26 cellular contexts compared by ENCODE assay signal in genomic region chr3:62371032-62371734, GRCh38. TPM values are rescaled to one million over a fixed set of nuclear protein-coding genes. Genes with fewer than 3 reads are reported as not detected.
A peak's percentile ranks its signal among the peaks of the same experiment; 100 is the strongest.
DNase-seq lines count a peak whose midpoint lies in the region; ATAC-seq and TF ChIP-seq lines count a peak whose summit lies in the region.
"Had no signal": no experiment of that assay in that cellular context is flagged by ENCODE, and none has a peak within 500 bp of the region (broad histone marks: within the 10 kb centered on the region; RNA-seq: fewer than 3 reads in every experiment).

No MANE protein-coding gene starts in this region.

- 6 to 12% (median 8%) methylated on average over 39 to 44 of the region's 44 CpGs for WGBS in stomach, 5 donors

- DNase-seq in activated T-cell treated with anti-CD3 and anti-CD28 coated beads, Interleukin-2, amount 50 U/mL, for 72 hours = no peak
- no peak for DNase-seq in activated T-cell treated with anti-CD3 and anti-CD28 coated beads, Interleukin-2, amount 50 U/mL, for 4 hours
- DNase-seq in activated naive CD8-positive, alpha-beta T cell treated with anti-CD3 and anti-CD28 coated beads, Interleukin-2, amount 10 ng/mL, durations not matched to agents 7 days and 5 days = peak; percentile 35
- no peak for DNase-seq in stimulated activated CD4-positive, alpha-beta T cell treated with anti-CD3 and anti-CD28 coated beads, Interleukin-12 subunit alpha, Interleukin-12 subunit beta, amount 100 ng/mL, for 4 hours
- DNase-seq in KBM-7 (no peak), stomach (no peak)
- DNase-seq: activated CD4-positive, alpha-beta T cell treated with anti-CD3 and anti-CD28 coated beads for 48 hours; activated T-cell treated with anti-CD3 and anti-CD28 coated beads, Interleukin-2, amount 50 U/mL, for 1 hour; CD4-positive, alpha-beta T cell; gastrocnemius medialis; HFFc6; KG1; NCI-H1694 treated with DMSO at 0.1 percent for 48 hours; NCI-H748 treated with DMSO at 0.1 percent for 48 hours; ovary; stimulated activated naive CD4-positive, alpha-beta T cell; tibial artery had no signal

- H3K4me1 Mint-ChIP-seq in activated T-cell treated with anti-CD3 and anti-CD28 coated beads, Interleukin-2, amount 50 U/mL, for 72 hours (ENCODE audit: low read depth) = peaks cover 9% of the 10 kb centered on the region
- peaks cover 8% of the 10 kb centered on the region for H3K4me1 Mint-ChIP-seq in activated T-cell treated with anti-CD3 and anti-CD28 coated beads, Interleukin-2, amount 50 U/mL, for 4 hours (ENCODE audit: low read depth)
- peaks cover 10% of the 10 kb centered on the region for H3K4me1 Mint-ChIP-seq in activated naive CD8-positive, alpha-beta T cell treated with anti-CD3 and anti-CD28 coated beads, Interleukin-2, amount 10 ng/mL, durations not matched to agents 7 days and 5 days

- in situ Hi-C loops in KBM-7 (cut with MboI; ENCODE audit: low pct_unique_long_range_greater_than_20kb, low sequenced_read_pairs) = no loop called here

- H3K4me2 ChIP-seq in skeletal muscle satellite cell (ENCODE audit: low read length) = peak overlapping the region; percentile 32

- no peak for TF ChIP-seq POLR2A in stomach (IDR thresholded peaks at IDR 0.05)

- POLR2A ChIA-PET in activated naive CD8-positive, alpha-beta T cell treated with anti-CD3 and anti-CD28 coated beads, Interleukin-2, amount 10 ng/mL, durations not matched to agents 7 days and 5 days (lab: Charles Lee) = no interaction called here

- H3K27me3 Mint-ChIP-seq in activated T-cell treated with anti-CD3 and anti-CD28 coated beads, Interleukin-2, amount 50 U/mL, for 72 hours (ENCODE audit: low read depth) = peaks cover 78% of the 10 kb centered on the region
- peaks cover 87% of the 10 kb centered on the region for H3K27me3 Mint-ChIP-seq in activated T-cell treated with anti-CD3 and anti-CD28 coated beads, Interleukin-2, amount 50 U/mL, for 4 hours (ENCODE audit: low read depth)
- H3K27me3 Mint-ChIP-seq in activated naive CD8-positive, alpha-beta T cell treated with anti-CD3 and anti-CD28 coated beads, Interleukin-2, amount 10 ng/mL, durations not matched to agents 7 days and 5 days = peaks cover 87% of the 10 kb centered on the region

- no peak for ATAC-seq in activated T-cell treated with anti-CD3 and anti-CD28 coated beads, Interleukin-2, amount 50 U/mL, for 72 hours (replicated peaks in 1 of 2)
- ATAC-seq in activated T-cell treated with anti-CD3 and anti-CD28 coated beads, Interleukin-2, amount 50 U/mL, for 4 hours = no peak
- no peak for ATAC-seq in activated naive CD8-positive, alpha-beta T cell treated with anti-CD3 and anti-CD28 coated beads, Interleukin-2, amount 10 ng/mL, durations not matched to agents 7 days and 5 days (ENCODE audit: low read depth)
- ATAC-seq: gastrocnemius medialis, Panc1, sciatic nerve had no signal

- H3K9ac ChIP-seq in iPS-18a (ENCODE audit: low read length) (no peak overlapping the region), skeletal muscle satellite cell (ENCODE audit: low read depth, low read length) (no peak overlapping the region)

- peaks cover 66% of the 10 kb centered on the region for H3K4me1 ChIP-seq in iPS-18a (ENCODE audit: control insufficient read depth, low read depth, low read length)
- peaks cover 17% of the 10 kb centered on the region for H3K4me1 ChIP-seq in skeletal muscle satellite cell (ENCODE audit: control insufficient read depth, insufficient read depth, low read length)
- H3K4me1 ChIP-seq in stomach = peaks cover 18 to 71% (median 46%) of the 10 kb centered on the region in 4 donors

- no peaks in the 10 kb centered on the region for H3K9me3 ChIP-seq in iPS-18a (ENCODE audit: control insufficient read depth, low read depth, low read length)
- H3K9me3 ChIP-seq in skeletal muscle satellite cell (replicated peaks; ENCODE audit: low read length) = no peaks in the 10 kb centered on the region
- H3K9me3 ChIP-seq in stomach = peaks cover 0 to 5% (median 0%) of the 10 kb centered on the region in 4 donors
- H3K9me3 ChIP-seq: gastrocnemius medialis, ovary, tibial artery had no signal

- no peak overlapping the region for H3K4me3 Mint-ChIP-seq in activated T-cell treated with anti-CD3 and anti-CD28 coated beads, Interleukin-2, amount 50 U/mL, for 72 hours
- no peak overlapping the region for H3K4me3 Mint-ChIP-seq in activated T-cell treated with anti-CD3 and anti-CD28 coated beads, Interleukin-2, amount 50 U/mL, for 4 hours
- peak overlapping the region; percentile 31 for H3K4me3 Mint-ChIP-seq in activated naive CD8-positive, alpha-beta T cell treated with anti-CD3 and anti-CD28 coated beads, Interleukin-2, amount 10 ng/mL, durations not matched to agents 7 days and 5 days
- H3K4me3 Mint-ChIP-seq: CD4-positive, alpha-beta T cell; dendritic cell treated with granulocyte-macrophage colony-stimulating factor and Interleukin-4, amounts not matched to agents 40 ng/mL and 50 ng/mL, for 4 days; HFFc6 had no signal

- peaks cover 100% of the 10 kb centered on the region for H3K27me3 ChIP-seq in iPS-18a (ENCODE audit: control insufficient read depth, insufficient read depth, low read length)
- peaks cover 97% of the 10 kb centered on the region for H3K27me3 ChIP-seq in skeletal muscle satellite cell (ENCODE audit: control insufficient read depth, insufficient read depth, low read length)
- H3K27me3 ChIP-seq in stomach = peaks cover 40 to 100% (median 97%) of the 10 kb centered on the region in 3 donors
- H3K27me3 ChIP-seq: ovary had no signal

- no peaks in the 10 kb centered on the region for H3K36me3 ChIP-seq in iPS-18a (ENCODE audit: control insufficient read depth, low read depth, low read length)
- no peaks in the 10 kb centered on the region for H3K36me3 ChIP-seq in skeletal muscle satellite cell (ENCODE audit: insufficient read depth, low read length)
- H3K36me3 ChIP-seq in stomach = no peaks in the 10 kb centered on the region
- H3K36me3 ChIP-seq: gastrocnemius medialis, ovary, tibial artery had no signal

- TF ChIP-seq CTCF in stomach (IDR thresholded peaks at IDR 0.05) = no peak

- no peaks in the 10 kb centered on the region for H3K9me3 Mint-ChIP-seq in activated T-cell treated with anti-CD3 and anti-CD28 coated beads, Interleukin-2, amount 50 U/mL, for 72 hours
- no peaks in the 10 kb centered on the region for H3K9me3 Mint-ChIP-seq in activated T-cell treated with anti-CD3 and anti-CD28 coated beads, Interleukin-2, amount 50 U/mL, for 4 hours
- peaks cover 7% of the 10 kb centered on the region for H3K9me3 Mint-ChIP-seq in activated naive CD8-positive, alpha-beta T cell treated with anti-CD3 and anti-CD28 coated beads, Interleukin-2, amount 10 ng/mL, durations not matched to agents 7 days and 5 days
- H3K9me3 Mint-ChIP-seq: CD4-positive, alpha-beta T cell; dendritic cell treated with granulocyte-macrophage colony-stimulating factor and Interleukin-4, amounts not matched to agents 40 ng/mL and 50 ng/mL, for 4 days; HFFc6 had no signal

- intact Hi-C loops in stomach (cut with DNase I; ENCODE audit: low total_unique reads) = no loop called here

- no peak overlapping the region for H3K27ac ChIP-seq in iPS-18a (ENCODE audit: low read length)
- no peak overlapping the region for H3K27ac ChIP-seq in stomach
- H3K27ac ChIP-seq: gastrocnemius medialis, ovary, tibial artery had no signal

- TF ChIP-seq EP300 in stomach (IDR thresholded peaks at IDR 0.05) = no peak

- H3K4me3 ChIP-seq in iPS-18a (ENCODE audit: low read length) (peak overlapping the region; percentile 19), skeletal muscle satellite cell (ENCODE audit: low read length) (no peak overlapping the region), stomach (no peak overlapping the region)
- H3K4me3 ChIP-seq: ovary had no signal

- peak overlapping the region; percentile 57 for H3K27ac Mint-ChIP-seq in activated T-cell treated with anti-CD3 and anti-CD28 coated beads, Interleukin-2, amount 50 U/mL, for 72 hours
- H3K27ac Mint-ChIP-seq in activated naive CD8-positive, alpha-beta T cell treated with anti-CD3 and anti-CD28 coated beads, Interleukin-2, amount 10 ng/mL, durations not matched to agents 7 days and 5 days = peak overlapping the region; percentile 63
- H3K27ac Mint-ChIP-seq: CD4-positive, alpha-beta T cell; dendritic cell treated with granulocyte-macrophage colony-stimulating factor and Interleukin-4, amounts not matched to agents 40 ng/mL and 50 ng/mL, for 4 days; HFFc6 had no signal

- no peaks in the 10 kb centered on the region for H3K36me3 Mint-ChIP-seq in activated T-cell treated with anti-CD3 and anti-CD28 coated beads, Interleukin-2, amount 50 U/mL, for 72 hours (ENCODE audit: insufficient read depth in 2 of 2)
- no peaks in the 10 kb centered on the region for H3K36me3 Mint-ChIP-seq in activated T-cell treated with anti-CD3 and anti-CD28 coated beads, Interleukin-2, amount 50 U/mL, for 4 hours (ENCODE audit: insufficient read depth)
- peaks cover 7% of the 10 kb centered on the region for H3K36me3 Mint-ChIP-seq in activated naive CD8-positive, alpha-beta T cell treated with anti-CD3 and anti-CD28 coated beads, Interleukin-2, amount 10 ng/mL, durations not matched to agents 7 days and 5 days

RNA-seq across cellular contexts. Expression of gene FEZF2, which starts 2.2 kb away (rescaled TPM):
- total RNA-seq in activated T-cell treated with anti-CD3 and anti-CD28 coated beads, Interleukin-2, amount 50 U/mL, for 72 hours = not detected
- not detected for total RNA-seq in activated T-cell treated with anti-CD3 and anti-CD28 coated beads, Interleukin-2, amount 50 U/mL, for 4 hours
- total RNA-seq in activated naive CD8-positive, alpha-beta T cell treated with anti-CD3 and anti-CD28 coated beads, Interleukin-2, amount 10 ng/mL, durations not matched to agents 7 days and 5 days = not detected
- total RNA-seq in skeletal muscle satellite cell (2012; rRNA removed) = not detected in 2 replicates
- not detected for total RNA-seq in stomach
- polyA plus RNA-seq in stomach = not detected
- total RNA-seq: bronchial epithelial cell; CD4-positive, alpha-beta T cell; gastrocnemius medialis; HFFc6; liver; ovary; sciatic nerve had no signal
- polyA plus RNA-seq: AG04450, esophagus, liver had no signal
